Comparison of ENCODE assay signal across 1 cellular context in genomic region chr14:23307146-23307447, GRCh38.
TF ChIP-seq lines count a peak whose summit lies in the region.

No MANE protein-coding gene starts in this region.

TF ChIP-seq in GM23338, 12 proteins besides CTCF, POLR2A, EP300 and RAD21 (continued from another document):
- no peak for TF ChIP-seq REST (IDR thresholded peaks at IDR 0.05; ENCODE audit: unreplicated experiment)
- TF ChIP-seq EZH2 (IDR thresholded peaks at IDR 0.05; ENCODE audit: low read depth, unreplicated experiment) = no peak
- TF ChIP-seq NANOG (IDR thresholded peaks at IDR 0.05; ENCODE audit: borderline replicate concordance) = no peak
- no peak for TF ChIP-seq ETS1 (IDR thresholded peaks at IDR 0.05)
- no peak for TF ChIP-seq EZH2phosphoT487 (IDR thresholded peaks at IDR 0.05; ENCODE audit: unreplicated experiment)
- TF ChIP-seq ZNF462 (CRISPR knock-in tag; IDR thresholded peaks at IDR 0.05) = no peak
- no peak for TF ChIP-seq STAT1 (IDR thresholded peaks at IDR 0.05; ENCODE audit: unreplicated experiment)
- no peak for TF ChIP-seq CREB1 (CRISPR knock-in tag; IDR thresholded peaks at IDR 0.05; ENCODE audit: low read depth)
- TF ChIP-seq JUNB (IDR thresholded peaks at IDR 0.05; ENCODE audit: unreplicated experiment) = no peak
